Comparison of ENCODE assay signal across 8 cellular contexts in genomic region chr20:45293041-45294002, GRCh38.
DNase-seq lines count a peak whose midpoint lies in the region; ATAC-seq lines count a peak whose summit lies in the region.

No MANE protein-coding gene starts in this region.

- DNase-seq in COR-L47 (lab: John Stamatoyannopoulos, UW) (peak; percentile 81), NCI-H524 (lab: John Stamatoyannopoulos, UW) (peak; percentile 78 to 86), medulla oblongata (ENCODE audit: extremely low spot score) (peak; percentile 61)
- peak; percentile 39 to 73 for DNase-seq in activated CD8-positive, alpha-beta memory T cell treated with anti-CD3 and anti-CD28 coated beads for 1 hour (ENCODE audit: extremely low read depth in 1 of 2, low read depth in 1 of 2)
- peak; percentile 47 for DNase-seq in effector CD8-positive, alpha-beta T cell (lab: John Stamatoyannopoulos, UW)
- peak; percentile 62 to 80 (median 70) for DNase-seq in stimulated activated CD4-positive, alpha-beta T cell treated with anti-CD3 and anti-CD28 coated beads, TNF-alpha, amount 100 ng/mL, for 4 hours (ENCODE audit: low read depth in 3 of 3)

- ATAC-seq in HG02870 (IDR thresholded peaks at IDR 0.05; ENCODE audit: unreplicated experiment) (peak; percentile 50), HG03460 (IDR thresholded peaks at IDR 0.05; ENCODE audit: unreplicated experiment) (no peak)
